9 cellular contexts compared by ENCODE assay signal in the genomic region with DNA sequence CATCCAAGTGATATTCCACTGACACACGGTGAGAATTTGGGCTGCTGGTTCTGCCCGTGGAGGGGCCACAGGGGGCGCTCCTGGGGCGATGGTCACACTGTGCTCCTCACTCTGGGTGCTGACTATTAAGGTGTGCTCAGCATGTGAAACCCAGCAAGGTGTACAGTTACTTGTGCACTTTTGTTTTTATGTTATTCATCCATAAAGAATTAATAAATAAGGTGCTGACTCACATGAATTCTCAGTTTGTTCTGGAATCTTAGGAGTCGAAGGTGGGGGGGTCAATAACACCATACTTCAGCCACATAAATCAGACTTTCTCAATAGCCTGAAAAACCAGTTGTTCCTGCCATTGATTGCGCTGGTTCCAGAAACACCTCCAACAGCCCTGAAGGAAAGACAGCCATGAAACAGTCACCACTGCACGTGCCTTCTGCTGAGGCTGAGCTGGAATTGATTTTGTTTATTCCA. TPM values are rescaled to one million over a fixed set of nuclear protein-coding genes. Genes with fewer than 3 reads are reported as not detected.
DNase-seq lines count a peak whose midpoint lies in the region; ATAC-seq, FAIRE-seq and TF ChIP-seq lines count a peak whose summit lies in the region.
"Had no signal": no experiment of that assay in that cellular context is flagged by ENCODE, and none has a peak within 500 bp of the region (broad histone marks: within the 10 kb centered on the region; RNA-seq: fewer than 3 reads in every experiment).

No MANE protein-coding gene starts in this region.

- H3K9ac ChIP-seq in keratinocyte (ENCODE audit: control insufficient read depth, extremely low read depth, insufficient read depth, low read length) = peak overlapping the region; percentile 70

- TF ChIP-seq POLR2A in testis (IDR thresholded peaks at IDR 0.05) = no peak

- dilution Hi-C loops in keratinocyte (cut with MboI; ENCODE audit: extremely low pct_ligation_motif_present, low sequenced_read_pairs) = no loop called here

- H3K4me3 ChIP-seq in H7 (ENCODE audit: insufficient read depth, low read depth, low read length) = no peak overlapping the region
- peak overlapping the region in 2 of 3 experiments; percentile 24 to 52 for H3K4me3 ChIP-seq in keratinocyte (ENCODE audit: control insufficient read depth in 2 of 3, extremely low read depth in 1 of 3, insufficient read depth in 2 of 3, low read depth in 1 of 3, low read length in 3 of 3)
- H3K4me3 ChIP-seq in testis = no peak overlapping the region

- peaks cover 25% of the 10 kb centered on the region for H3K4me1 Mint-ChIP-seq in WTC11

- 55 to 57% methylated on average over 7 of the region's 7 CpGs for WGBS in testis, 2 donors

- peak overlapping the region; percentile 88 for H3K4me2 ChIP-seq in keratinocyte (ENCODE audit: control insufficient read depth, extremely low read depth, insufficient read depth, low read depth, low read length)

- peak overlapping the region; percentile 95 for H3K27ac ChIP-seq in keratinocyte (ENCODE audit: control insufficient read depth, insufficient read depth, low read length)
- peak overlapping the region; percentile 76 to 79 for H3K27ac ChIP-seq in testis

- H3K36me3 Mint-ChIP-seq in WTC11 = peaks cover 12% of the 10 kb centered on the region

- no peak overlapping the region for H2AFZ ChIP-seq in keratinocyte (ENCODE audit: control insufficient read depth, low read length)

- H3K4me1 ChIP-seq in keratinocyte (ENCODE audit: control insufficient read depth, extremely low read depth, insufficient read depth, low read length) (peaks cover 48% of the 10 kb centered on the region), testis (peaks cover 27% of the 10 kb centered on the region)

- H3K36me3 ChIP-seq in H7 (replicated peaks; ENCODE audit: control insufficient read depth, insufficient read depth, low read length) = no peaks in the 10 kb centered on the region
- H3K36me3 ChIP-seq in keratinocyte (ENCODE audit: control insufficient read depth in 2 of 2, extremely low read depth in 1 of 2, insufficient read depth in 2 of 2, low read length in 2 of 2) = no peaks in the 10 kb centered on the region
- no peaks in the 10 kb centered on the region for H3K36me3 ChIP-seq in testis (ENCODE audit: low read depth, missing control alignments)

- no peaks in the 10 kb centered on the region for H3K27me3 ChIP-seq in H7 (ENCODE audit: control insufficient read depth, insufficient read depth, low read length)
- no peaks in the 10 kb centered on the region for H3K27me3 ChIP-seq in keratinocyte (ENCODE audit: control insufficient read depth, extremely low read depth, insufficient read depth, low read length)
- no peaks in the 10 kb centered on the region for H3K27me3 ChIP-seq in testis

- no peaks in the 10 kb centered on the region for H4K20me1 ChIP-seq in keratinocyte (ENCODE audit: control insufficient read depth, extremely low read depth, insufficient read depth, low read length)

- H3K27ac Mint-ChIP-seq in WTC11 = no peak overlapping the region

- H3K9me3 Mint-ChIP-seq in WTC11 = peaks cover 6% of the 10 kb centered on the region

- ATAC-seq in WTC11 (peak; percentile 80), GM21526 (IDR thresholded peaks at IDR 0.05; ENCODE audit: low FRiP score, unreplicated experiment) (no peak), HG03520 (IDR thresholded peaks at IDR 0.05; ENCODE audit: unreplicated experiment) (no peak)

- H3K27me3 Mint-ChIP-seq in WTC11 (ENCODE audit: low read depth) = no peaks in the 10 kb centered on the region

- H3K9me3 ChIP-seq in keratinocyte (ENCODE audit: control insufficient read depth, low read depth, low read length) (no peaks in the 10 kb centered on the region), testis (no peaks in the 10 kb centered on the region)

- POLR2A ChIA-PET in WTC11 (lab: Charles Lee) = no interaction called here

- H3K79me2 ChIP-seq in keratinocyte (ENCODE audit: control insufficient read depth, insufficient read depth, low read length) = no peaks in the 10 kb centered on the region

- peak; percentile 96 for FAIRE-seq in keratinocyte (lab: Jason Lieb, UNC)

- intact Hi-C loops in testis (cut with DNase I; ENCODE audit: low total_unique reads) = no loop called here

- H3K4me3 Mint-ChIP-seq in WTC11 = no peak overlapping the region

- TF ChIP-seq CTCF in WTC11 (IDR thresholded peaks at IDR 0.05) (peak; percentile 38), keratinocyte (optimal IDR thresholded peaks at IDR 0.05 in 1 of 3, IDR thresholded peaks at IDR 0.05 in 1 of 3, conservative IDR thresholded peaks at IDR 0.05 in 1 of 3; ENCODE audit: extremely low read depth in 1 of 3, insufficient read depth in 2 of 3, low read length in 3 of 3) (peak; percentile 71 to 97 (median 90)), testis (IDR thresholded peaks at IDR 0.05) (no peak)

- DNase-seq in H7 (peak; percentile 66), WTC11 (ENCODE audit: low spot score) (peak; percentile 60), keratinocyte (ENCODE audit: low read depth, low spot score) (peak; percentile 89), testis (no peak), glomerular visceral epithelial cell (ENCODE audit: extremely low spot score) (no peak)
- DNase-seq in stimulated activated naive CD4-positive, alpha-beta T cell treated with Interleukin-2 at 50 U/mL for 16 hours (lab: John Stamatoyannopoulos, UW) = no peak
- DNase-seq: NCI-H1694 had no signal

- H3K9me1 ChIP-seq in keratinocyte (ENCODE audit: control insufficient read depth, extremely low read depth, insufficient read depth, low read length) = no peaks in the 10 kb centered on the region

- CTCF ChIA-PET in WTC11 (lab: Charles Lee) = interaction anchor here (1.7 to 3.8 kb wide), 3 partner anchors 11 to 41 kb away, joined by 6 to 14 read pairs (median 9); no protein-coding TSS in a partner anchor

TF ChIP-seq in WTC11, 78 proteins besides CTCF, POLR2A, EP300 and RAD21 (continues in another document):
- TF ChIP-seq HMGA2 (CRISPR knock-in tag; IDR thresholded peaks at IDR 0.05) (no peak), GTF2I (CRISPR knock-in tag; conservative IDR thresholded peaks at IDR 0.05) (no peak), ZBTB21 (CRISPR knock-in tag; IDR thresholded peaks at IDR 0.05; ENCODE audit: borderline replicate concordance) (no peak)
- TF ChIP-seq, protein P1, sequence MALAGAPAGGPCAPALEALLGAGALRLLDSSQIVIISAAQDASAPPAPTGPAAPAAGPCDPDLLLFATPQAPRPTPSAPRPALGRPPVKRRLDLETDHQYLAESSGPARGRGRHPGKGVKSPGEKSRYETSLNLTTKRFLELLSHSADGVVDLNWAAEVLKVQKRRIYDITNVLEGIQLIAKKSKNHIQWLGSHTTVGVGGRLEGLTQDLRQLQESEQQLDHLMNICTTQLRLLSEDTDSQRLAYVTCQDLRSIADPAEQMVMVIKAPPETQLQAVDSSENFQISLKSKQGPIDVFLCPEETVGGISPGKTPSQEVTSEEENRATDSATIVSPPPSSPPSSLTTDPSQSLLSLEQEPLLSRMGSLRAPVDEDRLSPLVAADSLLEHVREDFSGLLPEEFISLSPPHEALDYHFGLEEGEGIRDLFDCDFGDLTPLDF (CRISPR knock-in tag; IDR thresholded peaks at IDR 0.05) = no peak
- TF ChIP-seq, protein P2, sequence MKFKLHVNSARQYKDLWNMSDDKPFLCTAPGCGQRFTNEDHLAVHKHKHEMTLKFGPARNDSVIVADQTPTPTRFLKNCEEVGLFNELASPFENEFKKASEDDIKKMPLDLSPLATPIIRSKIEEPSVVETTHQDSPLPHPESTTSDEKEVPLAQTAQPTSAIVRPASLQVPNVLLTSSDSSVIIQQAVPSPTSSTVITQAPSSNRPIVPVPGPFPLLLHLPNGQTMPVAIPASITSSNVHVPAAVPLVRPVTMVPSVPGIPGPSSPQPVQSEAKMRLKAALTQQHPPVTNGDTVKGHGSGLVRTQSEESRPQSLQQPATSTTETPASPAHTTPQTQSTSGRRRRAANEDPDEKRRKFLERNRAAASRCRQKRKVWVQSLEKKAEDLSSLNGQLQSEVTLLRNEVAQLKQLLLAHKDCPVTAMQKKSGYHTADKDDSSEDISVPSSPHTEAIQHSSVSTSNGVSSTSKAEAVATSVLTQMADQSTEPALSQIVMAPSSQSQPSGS (CRISPR knock-in tag; IDR thresholded peaks at IDR 0.05; ENCODE audit: borderline replicate concordance, low read depth) = no peak

RNA-seq across cellular contexts. Expression of a gene that starts 53.5 kb away (rescaled TPM):
- total RNA-seq in H7 (2014; rRNA removed; shearing (Covaris generic)) = 0.14 TPM in 1 of 2 replicates, not detected in the other
- total RNA-seq in WTC11 (2021) (0.18 to 0.39 TPM (median 0.37 TPM) in 3 replicates), testis (10 to 100 TPM in 1 of 2 donors, 1 to 10 TPM in 1; 4.3 to 10.2 TPM)
- polyA plus RNA-seq in keratinocyte (0.08 to 0.09 TPM (median 0.08 TPM) in 3 replicates), testis (ENCODE audit: insufficient read depth, low read depth, low replicate concordance) (32.0 TPM)
- polyA plus RNA-seq in keratinocyte (2011; ENCODE audit: low read depth) = not detected
- polyA plus RNA-seq in keratinocyte (2011; cell fraction: cytosol; rRNA removed) = 0.11 TPM in 1 of 2 replicates, not detected in the other
- 0.13 and 0.16 TPM in 2 replicates for polyA plus RNA-seq in keratinocyte (2011; cell fraction: nucleus; rRNA removed)
- 0.05 and 0.17 TPM in 2 replicates for polyA plus RNA-seq in keratinocyte (2012; ENCODE audit: low replicate concordance)
- 0.06 TPM in 1 of 3 replicates, not detected in the others for polyA minus RNA-seq in keratinocyte
- polyA minus RNA-seq in keratinocyte (2011; cell fraction: cytosol; rRNA and poly(A)+ RNA removed) = not detected
- polyA minus RNA-seq in keratinocyte (2011; cell fraction: nucleus; rRNA and poly(A)+ RNA removed) = not detected in 2 replicates

Comparison
In these comparisons a context has a peak if more than half of its experiments do, and no peak if none do; other contexts are left out.
1. DNase-seq: peak in H7 (single experiment), WTC11 (single experiment) and keratinocyte (single experiment); none in testis (single experiment), glomerular visceral epithelial cell (single experiment) and stimulated activated naive CD4-positive, alpha-beta T cell treated with Interleukin-2 at 50 U/mL for 16 hours (single experiment).
2. H3K4me3 ChIP-seq: peak in keratinocyte (2 of 3); none in H7 (single experiment) and testis (0 of 2).
3. CTCF ChIP-seq: peak in WTC11 (single experiment) and keratinocyte (3 of 3); none in testis (0 of 3).